6 cellular contexts compared by ENCODE assay signal in genomic region chr4:12644261-12644660, GRCh38.
"Had no signal": no experiment of that assay in that cellular context is flagged by ENCODE, and none has a peak within 500 bp of the region (broad histone marks: within the 10 kb centered on the region; RNA-seq: fewer than 3 reads in every experiment).

No MANE protein-coding gene starts in this region.

- H3K4me3 ChIP-seq: GM23338, K562 had no signal

- ATAC-seq: GM23338, K562 had no signal

- H3K27ac Mint-ChIP-seq: GM23338, H9 had no signal

- H2AFZ ChIP-seq: GM23338 had no signal

- DNase-seq: H9, HCEC 1CT, IMR-90, KG1 had no signal

- H3K4me2 ChIP-seq: GM23338 had no signal

- H3K4me1 Mint-ChIP-seq: GM23338, H9 had no signal

- H3K4me3 Mint-ChIP-seq: GM23338, H9 had no signal
